Comparison of ENCODE assay signal across 8 cellular contexts in the genomic region with DNA sequence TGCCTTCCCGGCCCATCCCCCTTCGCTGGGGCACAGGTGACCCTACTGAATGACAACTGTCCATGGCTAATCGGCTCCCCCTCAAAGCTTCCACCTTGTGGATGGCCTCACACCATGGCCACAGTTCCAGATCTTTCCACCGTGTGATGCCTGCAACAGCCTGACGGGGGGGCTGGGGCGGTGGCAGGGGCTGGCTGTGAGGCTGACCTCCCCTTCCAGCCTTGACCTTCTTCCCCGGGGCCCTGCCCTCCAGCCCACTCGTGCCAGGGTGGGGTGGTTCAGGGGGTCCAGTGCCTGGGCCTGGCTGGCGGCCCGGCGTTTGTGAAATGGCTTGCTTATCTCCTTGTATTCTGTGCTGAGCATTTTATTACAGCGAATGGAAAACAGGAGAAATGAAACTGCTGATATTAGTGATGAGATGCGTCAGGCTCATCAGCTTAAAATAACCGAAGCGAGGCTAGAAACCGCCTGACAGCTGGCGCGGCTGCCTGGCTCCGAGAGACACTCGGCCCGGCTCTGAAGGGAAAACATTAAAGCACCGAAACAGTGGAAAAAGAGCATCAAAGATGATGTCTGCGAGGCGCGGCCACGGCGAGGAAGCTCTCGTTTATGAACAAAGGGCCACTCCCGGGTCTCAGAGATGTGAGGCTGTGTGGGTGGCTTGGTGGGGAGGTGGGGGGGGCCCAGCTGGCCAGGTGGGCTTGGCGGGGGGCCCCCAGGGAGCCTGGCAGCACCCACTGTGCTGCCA. TPM values are rescaled to one million over a fixed set of nuclear protein-coding genes. Genes with fewer than 3 reads are reported as not detected.
DNase-seq lines count a peak whose midpoint lies in the region; ATAC-seq and TF ChIP-seq lines count a peak whose summit lies in the region.

No MANE protein-coding gene starts in this region.

- peak in 1 of 2 donors; percentile 9 for TF ChIP-seq POLR2A in adrenal gland (IDR thresholded peaks at IDR 0.05)

- H3K27me3 ChIP-seq in NT2/D1 (ENCODE audit: insufficient read depth, insufficient read length) (no peaks in the 10 kb centered on the region), adrenal gland (peaks cover 7% of the 10 kb centered on the region)

- peaks cover 28% of the 10 kb centered on the region for H3K4me1 ChIP-seq in NT2/D1 (ENCODE audit: insufficient read depth, insufficient read length)
- H3K4me1 ChIP-seq in adrenal gland (replicated peaks in 1 of 2) = peaks cover 0 to 15% of the 10 kb centered on the region in 2 donors

- H3K36me3 ChIP-seq in NT2/D1 (ENCODE audit: insufficient read depth, insufficient read length, low read length) (no peaks in the 10 kb centered on the region), adrenal gland (replicated peaks in 1 of 2) (no peaks in the 10 kb centered on the region)

- no peaks in the 10 kb centered on the region for H3K9me3 ChIP-seq in NT2/D1 (ENCODE audit: insufficient read depth, low read length)
- H3K9me3 ChIP-seq in adrenal gland (replicated peaks in 1 of 3) = no peaks in the 10 kb centered on the region

- ATAC-seq in GM19351 (IDR thresholded peaks at IDR 0.05; ENCODE audit: unreplicated experiment) = peak; percentile 43
- ATAC-seq in left colon = peak; percentile 72
- no peak for ATAC-seq in HG02678 (IDR thresholded peaks at IDR 0.05; ENCODE audit: unreplicated experiment)

- intact Hi-C loops in adrenal gland (cut with DNase I) = no loop called here
- intact Hi-C loops in left colon (cut with DNase I, micrococcal nuclease) = no loop called here

- no peak overlapping the region for H3K4me3 ChIP-seq in NT2/D1 (ENCODE audit: insufficient read length, low read depth)
- peak overlapping the region in 1 of 4 donors; percentile 34 for H3K4me3 ChIP-seq in adrenal gland

- WGBS in adrenal gland, 4 donors = 37 to 53% (median 49%) methylated on average over 26 to 30 of the region's 30 CpGs

- H3K9ac ChIP-seq in NT2/D1 (ENCODE audit: insufficient read length, low read depth) = peak overlapping the region; percentile 51

- DNase-seq in AG08395 (ENCODE audit: low spot score) (peak; percentile 67), NT2/D1 (ENCODE audit: low read depth, low spot score) (no peak), adrenal gland (peak in 4 of 7 donors; percentile 46 to 78 (median 50)), left colon (peak in 1 of 2 donors; percentile 54), COR-L47 (lab: John Stamatoyannopoulos, UW) (no peak)
- peak; percentile 44 to 70 (median 61) for DNase-seq in stimulated activated CD4-positive, alpha-beta T cell treated with anti-CD3 and anti-CD28 coated beads, TNF-alpha, amount 100 ng/mL, for 4 hours (ENCODE audit: low read depth in 3 of 3)

- peak in 2 of 6 experiments; percentile 16 to 20 for TF ChIP-seq CTCF in adrenal gland (IDR thresholded peaks at IDR 0.05)

- H3K27ac ChIP-seq in adrenal gland = peak overlapping the region in 3 of 5 donors; percentile 35 to 88 (median 88)

RNA-seq across cellular contexts. Expression of gene PDCD1, which starts 0.9 kb away (rescaled TPM):
- total RNA-seq in adrenal gland = under 1 TPM in 6 of 8 donors, not detected in 2; 0.23 to 0.84 (median 0.32) TPM
- polyA plus RNA-seq in adrenal gland = 1 to 10 TPM in 1 of 3 donors, under 1 TPM in 1, not detected in 1; 0.81 to 2.0 TPM
- under 1 TPM in 1 of 2 donors, not detected in 1; 0.36 TPM for total RNA-seq in left colon

RNA-seq across cellular contexts. Expression of gene RTP5, which starts 9.9 kb away (rescaled TPM):
- total RNA-seq in adrenal gland = under 1 TPM in 1 of 8 donors, not detected in 7; 0.11 TPM
- polyA plus RNA-seq in adrenal gland = under 1 TPM in 2 of 3 donors, not detected in 1; 0.07 to 0.56 TPM
- not detected for total RNA-seq in left colon

RNA-seq across cellular contexts. Expression of gene NEU4, which starts 50.6 kb away (rescaled TPM):
- 1 to 10 TPM in 2 of 8 donors, under 1 TPM in 4, not detected in 2; 0.28 to 2.3 (median 0.47) TPM for total RNA-seq in adrenal gland
- polyA plus RNA-seq in adrenal gland = 1 to 10 TPM in 1 of 3 donors, under 1 TPM in 1, not detected in 1; 0.17 to 1.3 TPM
- 100 to 1,000 TPM in 1 of 2 donors, 10 to 100 TPM in 1; 32.3 to 124 TPM for total RNA-seq in left colon

Comparison
In these comparisons a context has a peak if more than half of its experiments do, and no peak if none do; other contexts are left out.
1. DNase-seq: peak in AG08395 (single experiment), adrenal gland (4 of 7) and stimulated activated CD4-positive, alpha-beta T cell treated with anti-CD3 and anti-CD28 coated beads, TNF-alpha, amount 100 ng/mL, for 4 hours (3 of 3); none in NT2/D1 (single experiment) and COR-L47 (single experiment).
2. RNA of gene NEU4, which starts 50.6 kb away (total RNA-seq): 32.3 to 124 TPM in left colon; 0.28 to 2.3 TPM in adrenal gland; every median in the first group is over 10 times any median in the second.